Comparison of ENCODE assay signal across 8 cellular contexts in genomic region chr6:46170357-46171289, GRCh38. TPM values are rescaled to one million over a fixed set of nuclear protein-coding genes. Genes with fewer than 3 reads are reported as not detected.
DNase-seq lines count a peak whose midpoint lies in the region; ATAC-seq and TF ChIP-seq lines count a peak whose summit lies in the region.

A gene with protein sequence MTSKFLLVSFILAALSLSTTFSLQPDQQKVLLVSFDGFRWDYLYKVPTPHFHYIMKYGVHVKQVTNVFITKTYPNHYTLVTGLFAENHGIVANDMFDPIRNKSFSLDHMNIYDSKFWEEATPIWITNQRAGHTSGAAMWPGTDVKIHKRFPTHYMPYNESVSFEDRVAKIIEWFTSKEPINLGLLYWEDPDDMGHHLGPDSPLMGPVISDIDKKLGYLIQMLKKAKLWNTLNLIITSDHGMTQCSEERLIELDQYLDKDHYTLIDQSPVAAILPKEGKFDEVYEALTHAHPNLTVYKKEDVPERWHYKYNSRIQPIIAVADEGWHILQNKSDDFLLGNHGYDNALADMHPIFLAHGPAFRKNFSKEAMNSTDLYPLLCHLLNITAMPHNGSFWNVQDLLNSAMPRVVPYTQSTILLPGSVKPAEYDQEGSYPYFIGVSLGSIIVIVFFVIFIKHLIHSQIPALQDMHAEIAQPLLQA (minus strand): TSS chr6:46170980. CDS start chr6:46168262, 2,718 bp downstream.

- H3K4me3 ChIP-seq in PC-3 (ENCODE audit: low read length), result no peak within 1 kb of the TSS; the same call in 1 of the 2 replicates
- peak within 1 kb of the TSS; percentile 67 for H3K4me3 ChIP-seq in suprapubic skin

- H3K4me2 ChIP-seq in PC-3 (ENCODE audit: low read length), result peak within 1 kb of the TSS; percentile 18; the same call in 1 of the 2 replicates

- no peak for TF ChIP-seq POLR2A in suprapubic skin (IDR thresholded peaks at IDR 0.05)

- CTCF ChIA-PET in PC-3 (lab: Charles Lee), result no interaction called here
- CTCF ChIA-PET in activated naive CD4-positive, alpha-beta T cell treated with anti-CD3 and anti-CD28 coated beads for 36 hours (lab: Charles Lee), result interaction anchor here (0.9 to 1.0 kb wide), 2 partner anchors 80 to 198 kb away, joined by 3 read pairs; no protein-coding TSS in a partner anchor

- no peak within 1 kb of the TSS for H2AFZ ChIP-seq in PC-3 (ENCODE audit: low read length)

- POLR2A ChIA-PET in PC-3 (lab: Charles Lee; ENCODE audit: unreplicated experiment), result interaction anchor here (0.6 kb wide), 1 partner anchor 44 kb away, joined by 5 read pairs; no protein-coding TSS in a partner anchor

- H3K36me3 Mint-ChIP-seq in activated naive CD4-positive, alpha-beta T cell treated with anti-CD3 and anti-CD28 coated beads for 36 hours (ENCODE audit: low read depth), result no peaks in the 10 kb centered on the region

- H3K9me3 Mint-ChIP-seq in activated naive CD4-positive, alpha-beta T cell treated with anti-CD3 and anti-CD28 coated beads for 36 hours, result no peaks in the 10 kb centered on the region

- peak; percentile 44 for DNase-seq in CD1c-positive myeloid dendritic cell (ENCODE audit: extremely low spot score)
- peak; percentile 9 for DNase-seq in PC-3
- peak; percentile 82 for DNase-seq in activated naive CD4-positive, alpha-beta T cell treated with anti-CD3 and anti-CD28 coated beads for 36 hours
- peak; percentile 83 for DNase-seq in Right ventricle myocardium superior
- peak; percentile 44 for DNase-seq in omental fat pad (ENCODE audit: low spot score)
- DNase-seq in suprapubic skin (ENCODE audit: low spot score in 2 of 2), result peak; percentile 71 to 84

- intact Hi-C loops in PC-3 (cut with micrococcal nuclease) (no loop called here), Right ventricle myocardium superior (cut with DNase I) (no loop called here)
- intact Hi-C loops in activated naive CD4-positive, alpha-beta T cell treated with anti-CD3 and anti-CD28 coated beads for 36 hours (cut with micrococcal nuclease), result loop anchor here (1.0 kb wide), 1 partner anchor 41 kb away; the partner anchor contains the start of gene ENPP4

- H3K27me3 Mint-ChIP-seq in activated naive CD4-positive, alpha-beta T cell treated with anti-CD3 and anti-CD28 coated beads for 36 hours (ENCODE audit: low read depth), result peaks cover 27% of the 10 kb centered on the region

- peak; percentile 91 for ATAC-seq in GM19397 (IDR thresholded peaks at IDR 0.05; ENCODE audit: unreplicated experiment)
- peak; percentile 65 for ATAC-seq in HG03558 (IDR thresholded peaks at IDR 0.05; ENCODE audit: extremely low read depth, unreplicated experiment)
- peak; percentile 22 for ATAC-seq in PC-3
- peak; percentile 96 for ATAC-seq in Right ventricle myocardium superior (ENCODE audit: poor library complexity)
- peak; percentile 98 for ATAC-seq in omental fat pad (ENCODE audit: low FRiP score)

- no peaks in the 10 kb centered on the region for H3K36me3 ChIP-seq in PC-3 (ENCODE audit: low read depth, low read length)
- H3K36me3 ChIP-seq in suprapubic skin, result no peaks in the 10 kb centered on the region

- no peaks in the 10 kb centered on the region for H3F3A ChIP-seq in PC-3 (ENCODE audit: low read length, unreplicated experiment)

- H3K9ac ChIP-seq in PC-3 (ENCODE audit: low read length), result no peak within 1 kb of the TSS

- H3K4me1 ChIP-seq in PC-3 (ENCODE audit: insufficient read depth, low read length), result no peaks in the 10 kb centered on the region; the same call in 1 of the 2 replicates
- H3K4me1 ChIP-seq in suprapubic skin, result peaks cover 18% of the 10 kb centered on the region

- no peak for TF ChIP-seq EP300 in suprapubic skin (IDR thresholded peaks at IDR 0.05)

- no TSS peak for BruUV-seq in PC-3 (replicated peaks; lab: Mats Ljungman, UMichigan)

- H3K9me3 ChIP-seq in PC-3 (ENCODE audit: low read length), result no peaks in the 10 kb centered on the region
- no peaks in the 10 kb centered on the region for H3K9me3 ChIP-seq in suprapubic skin

- no peak within 1 kb of the TSS for H3K27ac Mint-ChIP-seq in activated naive CD4-positive, alpha-beta T cell treated with anti-CD3 and anti-CD28 coated beads for 36 hours

- no peaks in the 10 kb centered on the region for H3K9me2 ChIP-seq in PC-3 (replicated peaks; ENCODE audit: low read length)

- H3K4me3 Mint-ChIP-seq in activated naive CD4-positive, alpha-beta T cell treated with anti-CD3 and anti-CD28 coated beads for 36 hours, result peak within 1 kb of the TSS; percentile 77

- peaks cover 12% of the 10 kb centered on the region for H3K4me1 Mint-ChIP-seq in activated naive CD4-positive, alpha-beta T cell treated with anti-CD3 and anti-CD28 coated beads for 36 hours (ENCODE audit: low read depth)

- WGBS in suprapubic skin, result under 1% methylated on average over 38 of the region's 49 CpGs

- H3K27ac ChIP-seq in PC-3 (ENCODE audit: low read length) (no peak within 1 kb of the TSS), suprapubic skin (no peak within 1 kb of the TSS)

- H3K27me3 ChIP-seq in PC-3 (ENCODE audit: low read length) (peaks cover 94% of the 10 kb centered on the region), suprapubic skin (peaks cover 9% of the 10 kb centered on the region)

- no peaks in the 10 kb centered on the region for H4K20me1 ChIP-seq in PC-3 (ENCODE audit: low read length)

- TF ChIP-seq CTCF in PC-3 (conservative IDR thresholded peaks at IDR 0.05; ENCODE audit: low read depth, low read length), result no peak
- TF ChIP-seq CTCF in omental fat pad (IDR thresholded peaks at IDR 0.05), result no peak
- TF ChIP-seq CTCF in suprapubic skin (IDR thresholded peaks at IDR 0.05), result no peak

- no peaks in the 10 kb centered on the region for H3K79me2 ChIP-seq in PC-3 (ENCODE audit: low read length)

RNA-seq across cellular contexts. Expression of the gene that starts here (rescaled TPM):
- total RNA-seq in PC-3 (2014; rRNA removed) (0.04 TPM in 1 of 2 replicates, not detected in the other), Right ventricle myocardium superior (3.0 TPM), omental fat pad (1 to 10 TPM in 3 of 4 donors, under 1 TPM in 1; 0.32 to 8.6 (median 1.7) TPM), suprapubic skin (1 to 10 TPM in 3 of 4 donors, under 1 TPM in 1; 0.98 to 4.5 (median 3.1) TPM)
- total RNA-seq in activated naive CD4-positive, alpha-beta T cell treated with anti-CD3 and anti-CD28 coated beads for 36 hours, result under 1 TPM; 0.24 to 0.62 TPM

Comparison
In these comparisons a context has a peak if more than half of its experiments do, and no peak if none do; other contexts are left out.
1. Peak in DNase-seq, ATAC-seq and H3K4me2 ChIP-seq in PC-3; RNA of the gene not detected or under 1 TPM.
2. Peak in DNase-seq in activated naive CD4-positive, alpha-beta T cell treated with anti-CD3 and anti-CD28 coated beads for 36 hours; RNA of the gene not detected or under 1 TPM.
3. DNase-seq: peak in every context shown above with its lines; median percentile 83 in Right ventricle myocardium superior; 82 in activated naive CD4-positive, alpha-beta T cell treated with anti-CD3 and anti-CD28 coated beads for 36 hours; 78 in suprapubic skin; 44 in CD1c-positive myeloid dendritic cell; 44 in omental fat pad; 9 in PC-3.
4. ATAC-seq: peak in every context shown above with its lines; median percentile 98 in omental fat pad; 96 in Right ventricle myocardium superior; 91 in GM19397; 65 in HG03558; 22 in PC-3.